ENCODE assay signal across 19 cellular contexts in the genomic region with DNA sequence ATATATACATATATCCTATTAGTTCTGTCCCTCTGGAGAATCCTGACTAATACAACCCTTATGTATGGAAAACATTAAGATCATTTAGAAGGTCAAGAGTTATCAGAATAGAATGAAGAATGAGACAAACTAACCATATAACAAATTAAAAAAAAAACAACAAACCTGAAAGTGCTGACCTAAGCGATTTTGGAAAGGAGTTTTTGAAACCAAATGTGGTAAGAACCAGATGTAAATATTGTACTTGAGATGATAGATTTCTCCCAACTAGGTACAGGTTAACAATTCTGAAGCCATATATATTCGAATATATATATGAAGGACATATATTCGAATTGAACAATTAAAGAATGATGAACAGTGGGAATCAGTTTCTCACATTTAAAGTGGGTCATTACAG.
DNase-seq lines count a peak whose midpoint lies in the region; ATAC-seq, FAIRE-seq and TF ChIP-seq lines count a peak whose summit lies in the region.
"Had no signal": no experiment of that assay in that cellular context is flagged by ENCODE, and none has a peak within 500 bp of the region (broad histone marks: within the 10 kb centered on the region; RNA-seq: fewer than 3 reads in every experiment).

No MANE protein-coding gene starts in this region.

- peaks cover 36% of the 10 kb centered on the region for H3K9me3 Mint-ChIP-seq in HFFc6
- H3K9me3 Mint-ChIP-seq: CD8-positive, alpha-beta T cell had no signal

- H3K9me1 ChIP-seq in IMR-90 (ENCODE audit: insufficient read depth, low read length) (no peaks in the 10 kb centered on the region), K562 (ENCODE audit: control insufficient read depth, insufficient read depth, low read length) (no peaks in the 10 kb centered on the region)

- no peak overlapping the region for H3K27ac ChIP-seq in IMR-90 (ENCODE audit: insufficient read depth, low read length)
- H3K27ac ChIP-seq in MM.1S (ENCODE audit: low read length) = no peak overlapping the region
- H3K27ac ChIP-seq in K562 (ENCODE audit: extremely low read depth, low read depth, low read length) = no peak overlapping the region
- no peak overlapping the region for H3K27ac ChIP-seq in body of pancreas
- H3K27ac ChIP-seq: BLaER1, C4-2B, GM23248 had no signal

- TF ChIP-seq RAD21 in IMR-90 (IDR thresholded peaks at IDR 0.05; ENCODE audit: low read length) = no peak
- no peak for TF ChIP-seq RAD21 in K562 (CRISPR knock-in tag; conservative IDR thresholded peaks at IDR 0.05 in 1 of 2, IDR thresholded peaks at IDR 0.05 in 1 of 2)

- H3K27me3 Mint-ChIP-seq in HFFc6 (ENCODE audit: insufficient read depth) = no peaks in the 10 kb centered on the region
- H3K27me3 Mint-ChIP-seq: B cell; CD4-positive, CD25-positive, alpha-beta regulatory T cell had no signal

- H3K18ac ChIP-seq in IMR-90 (ENCODE audit: low read depth, low read length) = no peak overlapping the region

- H3K9me3 ChIP-seq in IMR-90 (ENCODE audit: control insufficient read depth, insufficient read depth, low read length) (peaks cover 3% of the 10 kb centered on the region; the same call in 1 of the 2 replicates), MM.1S (replicated peaks; ENCODE audit: insufficient read depth, low read length) (no peaks in the 10 kb centered on the region), K562 (replicated peaks; ENCODE audit: control insufficient read depth, insufficient read depth, low read depth, low read length) (no peaks in the 10 kb centered on the region), body of pancreas (no peaks in the 10 kb centered on the region)
- H3K9me3 ChIP-seq: BLaER1, Caco-2 had no signal

- WGBS in IMR-90 (ENCODE audit: extremely low coverage in 2 of 2, insufficient read length in 1 of 2), 2 experiments = no CpG with 5 or more reads among the region's 3 CpGs
- WGBS in K562 (ENCODE audit: insufficient coverage, low coverage, missing lambda C conversion rate) = 0% methylated on average over 3 of the region's 3 CpGs
- WGBS in body of pancreas, 2 donors = 53 to 59% methylated on average over 3 of the region's 3 CpGs

- H3K27me3 ChIP-seq in IMR-90 (ENCODE audit: control insufficient read depth, insufficient read depth, low read length) = no peaks in the 10 kb centered on the region
- no peaks in the 10 kb centered on the region for H3K27me3 ChIP-seq in MM.1S (replicated peaks; ENCODE audit: insufficient read depth, low read length)
- H3K27me3 ChIP-seq in K562 (ENCODE audit: control insufficient read depth in 2 of 2, insufficient read depth in 2 of 2, low read length in 2 of 2) = no peaks in the 10 kb centered on the region
- no peaks in the 10 kb centered on the region for H3K27me3 ChIP-seq in body of pancreas
- H3K27me3 ChIP-seq: BLaER1 had no signal

- no TSS peak for BruUV-seq in IMR-90 (replicated peaks; lab: Mats Ljungman, UMichigan)
- BruUV-seq in K562 (replicated peaks; lab: Mats Ljungman, UMichigan) = no TSS peak

- H3K56ac ChIP-seq in IMR-90 (ENCODE audit: extremely low read depth, insufficient read depth, low read length) = no peak overlapping the region

- H3K4me2 ChIP-seq in IMR-90 (ENCODE audit: low read depth, low read length) (no peak overlapping the region), MM.1S (ENCODE audit: low read depth, low read length) (no peak overlapping the region), K562 (ENCODE audit: insufficient read depth, low read length) (no peak overlapping the region)
- H3K4me2 ChIP-seq: BLaER1 had no signal

- H4K20me1 ChIP-seq in IMR-90 (ENCODE audit: insufficient read depth, low read length) (no peaks in the 10 kb centered on the region), MM.1S (ENCODE audit: insufficient read depth, low read length) (no peaks in the 10 kb centered on the region), K562 (replicated peaks; ENCODE audit: control insufficient read depth, insufficient read depth, low read length) (no peaks in the 10 kb centered on the region)
- H4K20me1 ChIP-seq: BLaER1 had no signal

- H4K8ac ChIP-seq in IMR-90 (ENCODE audit: low read depth in 2 of 2, low read length in 2 of 2) = no peak overlapping the region

- DNase-seq in IMR-90 (no peak), MM.1S (peak; percentile 58), K562 (ENCODE audit: extremely low read depth in 1 of 4, low spot score in 3 of 4) (no peak), body of pancreas (no peak), occipital lobe (lab: John Stamatoyannopoulos, UW) (no peak), HFFc6 (no peak)
- DNase-seq: Caco-2; CD4-positive, CD25-positive, alpha-beta regulatory T cell; CD8-positive, alpha-beta T cell; DMS153; DND-41; GM23248; H9 had no signal

- no peak overlapping the region for H2BK120ac ChIP-seq in IMR-90 (ENCODE audit: low read depth, low read length)

- H2BK20ac ChIP-seq in IMR-90 (ENCODE audit: low read depth, low read length) = no peak overlapping the region

- no peak for TF ChIP-seq EP300 in K562 (IDR thresholded peaks at IDR 0.05; ENCODE audit: low read length)

- no peak overlapping the region for H2AK9ac ChIP-seq in IMR-90 (replicated peaks; ENCODE audit: low read depth, low read length, poor library complexity)

- in situ Hi-C loops in IMR-90 (cut with MboI; ENCODE audit: low sequenced_read_pairs) = no loop called here
- in situ Hi-C loops in K562 (cut with MboI) = no loop called here

- FAIRE-seq in K562 (lab: Jason Lieb, UNC) = no peak
- FAIRE-seq: G401.6, GM19239 had no signal

- H3K4me1 Mint-ChIP-seq in HFFc6 (ENCODE audit: low read depth) = no peaks in the 10 kb centered on the region
- H3K4me1 Mint-ChIP-seq: B cell; CD4-positive, CD25-positive, alpha-beta regulatory T cell; H9 had no signal

- H3K9me2 ChIP-seq in MM.1S (replicated peaks; ENCODE audit: insufficient read depth, low read length) = no peaks in the 10 kb centered on the region

- intact Hi-C loops in IMR-90 (cut with micrococcal nuclease) (no loop called here), K562 (cut with micrococcal nuclease) (no loop called here), body of pancreas (cut with DNase I) (no loop called here)

- H2AFZ ChIP-seq in IMR-90 (replicated peaks; ENCODE audit: low read length, poor library complexity) (no peak overlapping the region), MM.1S (ENCODE audit: low read length) (no peak overlapping the region), K562 (ENCODE audit: low read depth, low read length) (no peak overlapping the region)
- H2AFZ ChIP-seq: GM23248 had no signal

- no peak overlapping the region for H3K4me3 Mint-ChIP-seq in HFFc6
- H3K4me3 Mint-ChIP-seq: B cell; CD4-positive, CD25-positive, alpha-beta regulatory T cell; CD8-positive, alpha-beta T cell; H9 had no signal

- H2BK15ac ChIP-seq in IMR-90 (ENCODE audit: low read depth, low read length) = no peak overlapping the region

- dilution Hi-C loops in IMR-90 (cut with HindIII; ENCODE audit: low sequenced_read_pairs, unreplicated experiment) = no loop called here

- CTCF ChIA-PET in IMR-90 (lab: Yijun Ruan, JAX) (no interaction called here), K562 (lab: Yijun Ruan, JAX; ENCODE audit: low intra/inter-chr PET ratio) (no interaction called here)

- H2BK5ac ChIP-seq in IMR-90 (ENCODE audit: low read depth, low read length, poor library complexity, severe bottlenecking) = no peak overlapping the region

- POLR2A ChIA-PET in IMR-90 (lab: Charles Lee; ENCODE audit: unreplicated experiment) (no interaction called here), K562 (lab: Yijun Ruan, JAX) (no interaction called here)

- no peaks in the 10 kb centered on the region for H3K79me1 ChIP-seq in IMR-90 (ENCODE audit: low read depth in 1 of 2, low read length in 2 of 2)

- H3K14ac ChIP-seq in IMR-90 (replicated peaks; ENCODE audit: low read depth, low read length) = no peak overlapping the region

- H3K79me2 ChIP-seq in MM.1S (ENCODE audit: low read length) (no peaks in the 10 kb centered on the region), K562 (ENCODE audit: control insufficient read depth, insufficient read depth, low read length) (no peaks in the 10 kb centered on the region)

- H3K27ac Mint-ChIP-seq in HFFc6 = no peak overlapping the region
- H3K27ac Mint-ChIP-seq: B cell; CD4-positive, CD25-positive, alpha-beta regulatory T cell; CD8-positive, alpha-beta T cell; H9 had no signal

- H3K36me3 ChIP-seq in IMR-90 (ENCODE audit: control insufficient read depth, insufficient read depth, low read length) = no peaks in the 10 kb centered on the region
- H3K36me3 ChIP-seq in MM.1S (replicated peaks; ENCODE audit: insufficient read depth, low read length) = no peaks in the 10 kb centered on the region
- no peaks in the 10 kb centered on the region for H3K36me3 ChIP-seq in K562 (ENCODE audit: control insufficient read depth, insufficient read depth, low read length)
- no peaks in the 10 kb centered on the region for H3K36me3 ChIP-seq in body of pancreas (replicated peaks in 1 of 2; ENCODE audit: insufficient read depth in 1 of 2, low read depth in 2 of 2)
- H3K36me3 ChIP-seq: BLaER1 had no signal

- no peaks in the 10 kb centered on the region for H3K4me1 ChIP-seq in IMR-90 (ENCODE audit: control insufficient read depth, insufficient read depth, low read length)
- peaks cover 5% of the 10 kb centered on the region for H3K4me1 ChIP-seq in MM.1S (ENCODE audit: low read length)
- H3K4me1 ChIP-seq in K562 (replicated peaks in 1 of 2; ENCODE audit: control insufficient read depth in 2 of 2, insufficient read depth in 2 of 2, low read length in 2 of 2) = no peaks in the 10 kb centered on the region
- H3K4me1 ChIP-seq in body of pancreas = no peaks in the 10 kb centered on the region
- H3K4me1 ChIP-seq: BLaER1, Caco-2 had no signal

- TF ChIP-seq POLR2A in IMR-90 (IDR thresholded peaks at IDR 0.05; ENCODE audit: low read depth, low read length) (no peak), K562 (conservative IDR thresholded peaks at IDR 0.05) (no peak), body of pancreas (IDR thresholded peaks at IDR 0.05) (no peak)

- no peak overlapping the region for H2AK5ac ChIP-seq in IMR-90 (ENCODE audit: low read depth, low read length)

- TF ChIP-seq CTCF in IMR-90 (conservative IDR thresholded peaks at IDR 0.05; ENCODE audit: low read depth, low read length) = no peak
- TF ChIP-seq CTCF in MM.1S (IDR thresholded peaks at IDR 0.05; ENCODE audit: low read length) = no peak
- no peak for TF ChIP-seq CTCF in K562 (IDR thresholded peaks at IDR 0.05 in 2 of 3, conservative IDR thresholded peaks at IDR 0.05 in 1 of 3; ENCODE audit: insufficient read depth in 2 of 3, low read depth in 1 of 3, low read length in 3 of 3)
- no peak for TF ChIP-seq CTCF in body of pancreas (IDR thresholded peaks at IDR 0.05)
- TF ChIP-seq CTCF in HFFc6 (IDR thresholded peaks at IDR 0.05) = no peak

- H3K23ac ChIP-seq in IMR-90 (ENCODE audit: low read depth, low read length) = no peak overlapping the region

- H4K91ac ChIP-seq in IMR-90 (ENCODE audit: insufficient read depth, low read depth, low read length) = no peak overlapping the region

- H3K4me3 ChIP-seq in IMR-90 (ENCODE audit: insufficient read depth, low read depth, low read length) = no peak overlapping the region
- no peak overlapping the region for H3K4me3 ChIP-seq in MM.1S (ENCODE audit: low read length)
- H3K4me3 ChIP-seq in K562 = no peak overlapping the region
- H3K4me3 ChIP-seq in body of pancreas = no peak overlapping the region
- H3K4me3 ChIP-seq: BLaER1, GM23248 had no signal

- no peaks in the 10 kb centered on the region for H3K36me3 Mint-ChIP-seq in HFFc6 (ENCODE audit: low read depth)
- H3K36me3 Mint-ChIP-seq: CD4-positive, CD25-positive, alpha-beta regulatory T cell; CD8-positive, alpha-beta T cell had no signal

- no peak overlapping the region for H4K5ac ChIP-seq in IMR-90 (ENCODE audit: low read depth, low read length)

- H3F3A ChIP-seq in MM.1S (ENCODE audit: insufficient read depth, low read length) = no peaks in the 10 kb centered on the region

- no peak overlapping the region for H3K4ac ChIP-seq in IMR-90 (ENCODE audit: low read depth, low read length)

- ATAC-seq in IMR-90 (ENCODE audit: low read depth) = no peak
- ATAC-seq in K562 = no peak
- no peak for ATAC-seq in body of pancreas
- ATAC-seq: CD8-positive, alpha-beta T cell; HCT116 had no signal

- H3K9ac ChIP-seq in IMR-90 (ENCODE audit: low read depth, low read length) (no peak overlapping the region), MM.1S (ENCODE audit: low read length) (no peak overlapping the region), K562 (ENCODE audit: insufficient read depth in 1 of 2, low read depth in 2 of 2, low read length in 2 of 2) (no peak overlapping the region)
- H3K9ac ChIP-seq: BLaER1, GM23248 had no signal
